Comparison of ENCODE assay signal across 2 cellular contexts in genomic region chr6:28900577-28901266, GRCh38.
TF ChIP-seq lines count a peak whose summit lies in the region.

No MANE protein-coding gene starts in this region.

TF ChIP-seq in GM12891, 5 proteins besides CTCF, POLR2A, EP300 and RAD21:
- TF ChIP-seq PAX5 (IDR thresholded peaks at IDR 0.05; ENCODE audit: insufficient read depth, low read length, severe bottlenecking) (no peak), SPI1 (IDR thresholded peaks at IDR 0.05; ENCODE audit: low read depth, low read length) (peak; percentile 81)

TF ChIP-seq in H1, 55 proteins besides CTCF, POLR2A, EP300 and RAD21:
- peak; percentile 59; the same call in 1 of the 2 replicates for TF ChIP-seq POLR2AphosphoS5 (IDR thresholded peaks at IDR 0.05; ENCODE audit: low read depth, low read length)
- no peak for TF ChIP-seq RNF2 (IDR thresholded peaks at IDR 0.05; ENCODE audit: borderline replicate concordance, low read depth, low read length, missing control alignments, poor library complexity, severe bottlenecking)
